In the genomic region with DNA sequence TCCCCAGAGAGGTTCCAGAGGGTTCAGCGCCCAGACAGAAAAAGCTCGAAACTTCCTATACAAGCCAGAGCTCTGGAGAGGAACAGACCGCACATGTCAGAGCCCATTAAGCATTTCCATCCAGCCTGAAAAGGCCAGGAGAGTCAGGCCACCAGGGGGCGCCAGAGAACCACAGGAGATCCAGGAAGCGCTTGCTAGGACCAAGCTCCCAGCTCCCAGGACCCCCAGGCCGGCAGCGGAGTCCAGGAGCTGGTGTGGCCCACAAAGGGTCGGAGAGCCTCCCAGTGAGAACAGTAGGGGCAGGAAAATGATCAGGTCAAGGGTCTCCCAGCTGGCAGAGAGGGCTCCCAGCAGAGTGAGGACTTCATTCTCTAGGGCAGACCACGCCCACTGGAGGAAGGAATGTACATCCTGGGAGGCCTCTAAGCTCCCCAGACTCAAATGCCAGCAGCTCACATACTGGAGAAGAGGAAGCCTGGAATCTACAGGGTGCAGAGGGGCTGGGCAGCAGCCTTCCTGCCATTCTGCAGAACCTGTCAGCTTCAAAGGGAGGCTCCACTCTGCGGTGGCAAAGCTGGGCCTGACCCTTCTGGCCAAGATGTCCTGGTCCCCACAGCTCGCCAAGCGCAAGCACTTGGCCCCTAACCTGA, we compare ENCODE assay signal across 8 cellular contexts.
DNase-seq lines count a peak whose midpoint lies in the region; ATAC-seq and TF ChIP-seq lines count a peak whose summit lies in the region.

No MANE protein-coding gene starts in this region.

- peaks cover 4% of the 10 kb centered on the region for H3K36me3 Mint-ChIP-seq in central memory CD8-positive, alpha-beta T cell (ENCODE audit: insufficient read depth)

- H3K4me1 Mint-ChIP-seq in central memory CD8-positive, alpha-beta T cell, result peaks cover 6% of the 10 kb centered on the region

- no peaks in the 10 kb centered on the region for H3K9me3 Mint-ChIP-seq in central memory CD8-positive, alpha-beta T cell

- peak overlapping the region; percentile 90 for H3K4me2 ChIP-seq in BLaER1

- CTCF ChIA-PET in HEK293 (lab: Yijun Ruan, JAX), result interaction anchor here (0.5 to 5.4 kb wide), 106 partner anchors 9 to 924 kb away, joined by 3 to 72 read pairs (median 6); a partner anchor contains a TSS

- H3K9me3 ChIP-seq in BLaER1 (no peaks in the 10 kb centered on the region), HEK293 (ENCODE audit: control insufficient read depth, insufficient read depth, low read depth, low read length) (no peaks in the 10 kb centered on the region)

- ATAC-seq in central memory CD8-positive, alpha-beta T cell (replicated peaks; ENCODE audit: extremely low read depth, poor library complexity, severe bottlenecking), result peak; percentile 64
- ATAC-seq in GM21360 (IDR thresholded peaks at IDR 0.05; ENCODE audit: unreplicated experiment), result no peak

- POLR2A ChIA-PET in HEK293 (lab: Yijun Ruan, JAX), result interaction anchor here (0.5 to 2.5 kb wide), 23 partner anchors 9 to 382 kb away, joined by 3 to 20 read pairs (median 4); a partner anchor contains a TSS

- peak; percentile 94 for TF ChIP-seq CTCF in HEK293 (tag by site-specific recombination; IDR thresholded peaks at IDR 0.05)

- H3K27ac Mint-ChIP-seq in central memory CD8-positive, alpha-beta T cell (ENCODE audit: low read depth), result peak overlapping the region; percentile 66

- no peaks in the 10 kb centered on the region for H3K27me3 ChIP-seq in BLaER1
- no peaks in the 10 kb centered on the region for H3K27me3 ChIP-seq in layer of hippocampus (ENCODE audit: control insufficient read depth, insufficient read depth, low read length)

- peak overlapping the region; percentile 76 for H3K9ac ChIP-seq in BLaER1

- no peaks in the 10 kb centered on the region for H4K20me1 ChIP-seq in BLaER1

- H3K4me3 Mint-ChIP-seq in central memory CD8-positive, alpha-beta T cell, result peak overlapping the region; percentile 51

- peaks cover 32% of the 10 kb centered on the region for H3K4me1 ChIP-seq in BLaER1
- H3K4me1 ChIP-seq in HEK293 (ENCODE audit: control insufficient read depth, insufficient read depth, low read length), result no peaks in the 10 kb centered on the region

- DNase-seq in NCI-H446 treated with DMSO at 0.1 percent for 48 hours (lab: John Stamatoyannopoulos, UW), result peak; percentile 58
- peak; percentile 96 for DNase-seq in activated CD4-positive, CD25-positive, alpha-beta regulatory T cell treated with anti-CD3 and anti-CD28 coated beads, Interleukin-2, amount 50 U/mL, for 72 hours
- peak; percentile 76 to 95 for DNase-seq in central memory CD8-positive, alpha-beta T cell (ENCODE audit: low spot score in 2 of 2)
- DNase-seq in stimulated activated CD4-positive, alpha-beta T cell treated with anti-CD3 and anti-CD28 coated beads, Interleukin-15, amount 100 ng/mL, for 48 hours (ENCODE audit: low read depth in 2 of 2), result peak; percentile 77 to 88

- peak overlapping the region; percentile 84 for H3K27ac ChIP-seq in BLaER1
- no peak overlapping the region for H3K27ac ChIP-seq in HEK293 (ENCODE audit: extremely low read depth, low read depth, low read length)
- peak overlapping the region; percentile 72 for H3K27ac ChIP-seq in layer of hippocampus (ENCODE audit: low read depth, low read length)

- no peaks in the 10 kb centered on the region for H3K27me3 Mint-ChIP-seq in central memory CD8-positive, alpha-beta T cell

- peak overlapping the region; percentile 57 for H3K4me3 ChIP-seq in BLaER1
- no peak overlapping the region for H3K4me3 ChIP-seq in HEK293 (ENCODE audit: low read depth, low read length)

- no peaks in the 10 kb centered on the region; the same call in 1 of the 2 replicates for H3K36me3 ChIP-seq in BLaER1
- H3K36me3 ChIP-seq in HEK293 (ENCODE audit: control insufficient read depth in 2 of 2, insufficient read depth in 1 of 2, low read length in 2 of 2), result peaks cover 0 to 29% of the 10 kb centered on the region in 2 experiments; a peak in 1 of 3 replicates

TF ChIP-seq in HEK293, 187 proteins besides CTCF, POLR2A, EP300 and RAD21 (continues in another document):
- TF ChIP-seq, protein P1, sequence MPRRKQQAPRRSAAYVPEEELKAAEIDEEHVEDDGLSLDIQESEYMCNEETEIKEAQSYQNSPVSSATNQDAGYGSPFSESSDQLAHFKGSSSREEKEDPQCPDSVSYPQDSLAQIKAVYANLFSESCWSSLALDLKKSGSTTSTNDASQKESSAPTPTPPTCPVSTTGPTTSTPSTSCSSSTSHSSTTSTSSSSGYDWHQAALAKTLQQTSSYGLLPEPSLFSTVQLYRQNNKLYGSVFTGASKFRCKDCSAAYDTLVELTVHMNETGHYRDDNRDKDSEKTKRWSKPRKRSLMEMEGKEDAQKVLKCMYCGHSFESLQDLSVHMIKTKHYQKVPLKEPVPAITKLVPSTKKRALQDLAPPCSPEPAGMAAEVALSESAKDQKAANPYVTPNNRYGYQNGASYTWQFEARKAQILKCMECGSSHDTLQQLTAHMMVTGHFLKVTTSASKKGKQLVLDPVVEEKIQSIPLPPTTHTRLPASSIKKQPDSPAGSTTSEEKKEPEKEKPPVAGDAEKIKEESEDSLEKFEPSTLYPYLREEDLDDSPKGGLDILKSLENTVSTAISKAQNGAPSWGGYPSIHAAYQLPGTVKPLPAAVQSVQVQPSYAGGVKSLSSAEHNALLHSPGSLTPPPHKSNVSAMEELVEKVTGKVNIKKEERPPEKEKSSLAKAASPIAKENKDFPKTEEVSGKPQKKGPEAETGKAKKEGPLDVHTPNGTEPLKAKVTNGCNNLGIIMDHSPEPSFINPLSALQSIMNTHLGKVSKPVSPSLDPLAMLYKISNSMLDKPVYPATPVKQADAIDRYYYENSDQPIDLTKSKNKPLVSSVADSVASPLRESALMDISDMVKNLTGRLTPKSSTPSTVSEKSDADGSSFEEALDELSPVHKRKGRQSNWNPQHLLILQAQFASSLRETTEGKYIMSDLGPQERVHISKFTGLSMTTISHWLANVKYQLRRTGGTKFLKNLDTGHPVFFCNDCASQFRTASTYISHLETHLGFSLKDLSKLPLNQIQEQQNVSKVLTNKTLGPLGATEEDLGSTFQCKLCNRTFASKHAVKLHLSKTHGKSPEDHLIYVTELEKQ (tag by site-specific recombination; IDR thresholded peaks at IDR 0.05; ENCODE audit: borderline replicate concordance), result no peak
- TF ChIP-seq GLIS1 (tag by site-specific recombination; IDR thresholded peaks at IDR 0.05) (peak; percentile 96), ZNF654 (tag by site-specific recombination; IDR thresholded peaks at IDR 0.05; ENCODE audit: low read depth) (peak; percentile 95), ZNF24 (tag by site-specific recombination; IDR thresholded peaks at IDR 0.05) (0 out of 2 replicates have a peak, but pooled peaks have one; percentile 32), HOXC10 (CRISPR knock-in tag; IDR thresholded peaks at IDR 0.05) (0 out of 2 replicates have a peak, but pooled peaks have one; percentile 53), SP7 (tag by site-specific recombination; IDR thresholded peaks at IDR 0.05) (peak; percentile 13; the same call in 1 of the 2 replicates), ZNF335 (tag by site-specific recombination; conservative IDR thresholded peaks at IDR 0.05) (peak; percentile 74), ZNF416 (tag by site-specific recombination; IDR thresholded peaks at IDR 0.05) (no peak), ZIC2 (tag by site-specific recombination; IDR thresholded peaks at IDR 0.05) (peak; percentile 85), ZFP37 (tag by site-specific recombination; IDR thresholded peaks at IDR 0.05) (peak; percentile 62), GLIS2 (tag by site-specific recombination; IDR thresholded peaks at IDR 0.05) (peak; percentile 84), KLF8 (tag by site-specific recombination; IDR thresholded peaks at IDR 0.05) (peak; percentile 65; the same call in 1 of the 2 replicates), ZNF629 (tag by site-specific recombination; IDR thresholded peaks at IDR 0.05) (0 out of 2 replicates have a peak, but pooled peaks have one; percentile 12)
- TF ChIP-seq, protein P2, sequence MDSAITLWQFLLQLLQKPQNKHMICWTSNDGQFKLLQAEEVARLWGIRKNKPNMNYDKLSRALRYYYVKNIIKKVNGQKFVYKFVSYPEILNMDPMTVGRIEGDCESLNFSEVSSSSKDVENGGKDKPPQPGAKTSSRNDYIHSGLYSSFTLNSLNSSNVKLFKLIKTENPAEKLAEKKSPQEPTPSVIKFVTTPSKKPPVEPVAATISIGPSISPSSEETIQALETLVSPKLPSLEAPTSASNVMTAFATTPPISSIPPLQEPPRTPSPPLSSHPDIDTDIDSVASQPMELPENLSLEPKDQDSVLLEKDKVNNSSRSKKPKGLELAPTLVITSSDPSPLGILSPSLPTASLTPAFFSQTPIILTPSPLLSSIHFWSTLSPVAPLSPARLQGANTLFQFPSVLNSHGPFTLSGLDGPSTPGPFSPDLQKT (IDR thresholded peaks at IDR 0.05; ENCODE audit: borderline replicate concordance, low read depth, low read length), result no peak
- TF ChIP-seq, protein P3, sequence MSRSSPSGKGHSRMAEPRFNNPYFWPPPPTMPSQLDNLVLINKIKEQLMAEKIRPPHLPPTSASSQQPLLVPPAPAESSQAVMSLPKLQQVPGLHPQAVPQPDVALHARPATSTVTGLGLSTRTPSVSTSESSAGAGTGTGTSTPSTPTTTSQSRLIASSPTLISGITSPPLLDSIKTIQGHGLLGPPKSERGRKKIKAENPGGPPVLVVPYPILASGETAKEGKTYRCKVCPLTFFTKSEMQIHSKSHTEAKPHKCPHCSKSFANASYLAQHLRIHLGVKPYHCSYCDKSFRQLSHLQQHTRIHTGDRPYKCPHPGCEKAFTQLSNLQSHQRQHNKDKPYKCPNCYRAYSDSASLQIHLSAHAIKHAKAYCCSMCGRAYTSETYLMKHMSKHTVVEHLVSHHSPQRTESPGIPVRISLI (tag by site-specific recombination; IDR thresholded peaks at IDR 0.05), result no peak
- TF ChIP-seq, protein P4, sequence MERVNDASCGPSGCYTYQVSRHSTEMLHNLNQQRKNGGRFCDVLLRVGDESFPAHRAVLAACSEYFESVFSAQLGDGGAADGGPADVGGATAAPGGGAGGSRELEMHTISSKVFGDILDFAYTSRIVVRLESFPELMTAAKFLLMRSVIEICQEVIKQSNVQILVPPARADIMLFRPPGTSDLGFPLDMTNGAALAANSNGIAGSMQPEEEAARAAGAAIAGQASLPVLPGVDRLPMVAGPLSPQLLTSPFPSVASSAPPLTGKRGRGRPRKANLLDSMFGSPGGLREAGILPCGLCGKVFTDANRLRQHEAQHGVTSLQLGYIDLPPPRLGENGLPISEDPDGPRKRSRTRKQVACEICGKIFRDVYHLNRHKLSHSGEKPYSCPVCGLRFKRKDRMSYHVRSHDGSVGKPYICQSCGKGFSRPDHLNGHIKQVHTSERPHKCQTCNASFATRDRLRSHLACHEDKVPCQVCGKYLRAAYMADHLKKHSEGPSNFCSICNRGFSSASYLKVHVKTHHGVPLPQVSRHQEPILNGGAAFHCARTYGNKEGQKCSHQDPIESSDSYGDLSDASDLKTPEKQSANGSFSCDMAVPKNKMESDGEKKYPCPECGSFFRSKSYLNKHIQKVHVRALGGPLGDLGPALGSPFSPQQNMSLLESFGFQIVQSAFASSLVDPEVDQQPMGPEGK (tag by site-specific recombination; IDR thresholded peaks at IDR 0.05), result peak; percentile 19; the same call in 1 of the 2 replicates
